ENCODE assay signal across 7 cellular contexts in genomic region chr20:26207967-26208295, GRCh38.
DNase-seq lines count a peak whose midpoint lies in the region; FAIRE-seq and TF ChIP-seq lines count a peak whose summit lies in the region.
"Not testable (repeated sequence)": the region's sequence is repeated elsewhere in the genome, so short reads cannot be mapped to it uniquely, and the experiment has no call there.

No MANE protein-coding gene starts in this region.

- FAIRE-seq in GM12891 (lab: Jason Lieb, UNC) = not testable (repeated sequence)

- peaks cover 22% of the 10 kb centered on the region for H3K27me3 Mint-ChIP-seq in T-helper 1 cell treated with Interleukin-12 subunit alpha and Interleukin-12 subunit beta and Interleukin-4 antibody, amounts not matched to agents 30 μg/mL and 1 μg/mL, for 36 hours (ENCODE audit: low read depth)
- peaks cover 59% of the 10 kb centered on the region for H3K27me3 Mint-ChIP-seq in nephron (ENCODE audit: low read depth)

- not testable (repeated sequence) for H3K36me3 Mint-ChIP-seq in T-helper 1 cell treated with Interleukin-12 subunit alpha and Interleukin-12 subunit beta and Interleukin-4 antibody, amounts not matched to agents 30 μg/mL and 1 μg/mL, for 36 hours (ENCODE audit: low read depth); nephron (ENCODE audit: low read depth)

- not testable (repeated sequence) for TF ChIP-seq POLR2A in GM12891 (IDR thresholded peaks at IDR 0.05; ENCODE audit: low read depth, low read length)

- not testable (repeated sequence) for H3K4me1 Mint-ChIP-seq in T-helper 1 cell treated with Interleukin-12 subunit alpha and Interleukin-12 subunit beta and Interleukin-4 antibody, amounts not matched to agents 30 μg/mL and 1 μg/mL, for 36 hours (ENCODE audit: low read depth); nephron

- peak; percentile 4 for DNase-seq in GM12891 (ENCODE audit: insufficient read length, low spot score)
- peak; percentile 37 for DNase-seq in activated T-cell treated with anti-CD3 and anti-CD28 coated beads, Interleukin-2, amount 50 U/mL, for 1 hour
- DNase-seq in central memory CD4-positive, alpha-beta T cell = peak; percentile 5
- DNase-seq in stimulated activated CD4-positive, alpha-beta T cell treated with anti-CD3 and anti-CD28 coated beads, Interleukin-2, amount 100 ng/mL, for 24 hours = peak; percentile 19 to 31

- H3K9me3 Mint-ChIP-seq in T-helper 1 cell treated with Interleukin-12 subunit alpha and Interleukin-12 subunit beta and Interleukin-4 antibody, amounts not matched to agents 30 μg/mL and 1 μg/mL, for 36 hours; nephron: not testable (repeated sequence)

- peak overlapping the region; percentile 61 for H3K27ac Mint-ChIP-seq in T-helper 1 cell treated with Interleukin-12 subunit alpha and Interleukin-12 subunit beta and Interleukin-4 antibody, amounts not matched to agents 30 μg/mL and 1 μg/mL, for 36 hours
- H3K27ac Mint-ChIP-seq in nephron = not testable (repeated sequence)

- TF ChIP-seq CTCF in nephron (IDR thresholded peaks at IDR 0.05; ENCODE audit: unreplicated experiment in 3 of 3) = not testable (repeated sequence)

- peak overlapping the region; percentile 64 for H3K4me3 Mint-ChIP-seq in T-helper 1 cell treated with Interleukin-12 subunit alpha and Interleukin-12 subunit beta and Interleukin-4 antibody, amounts not matched to agents 30 μg/mL and 1 μg/mL, for 36 hours
- H3K4me3 Mint-ChIP-seq in nephron = peak overlapping the region; percentile 70 to 77 (median 72)

- H3K4me3 ChIP-seq in iPS-11a (ENCODE audit: low read depth, low read length) = peak overlapping the region; percentile 43

Comparison
In these comparisons a context has a peak if more than half of its experiments do, and no peak if none do; other contexts are left out.
1. Peak in every context shown above with its lines: DNase-seq and H3K4me3 ChIP-seq.